In genomic region chr17:81514735-81515529, GRCh38 we compare ENCODE assay signal across 8 cellular contexts. TPM values are rescaled to one million over a fixed set of nuclear protein-coding genes. Genes with fewer than 3 reads are reported as not detected.
DNase-seq lines count a peak whose midpoint lies in the region; ATAC-seq and TF ChIP-seq lines count a peak whose summit lies in the region.

No MANE protein-coding gene starts in this region.

- peaks cover 20% of the 10 kb centered on the region for H3K36me3 ChIP-seq in CD8-positive, alpha-beta memory T cell (ENCODE audit: insufficient read depth, low read length)
- H3K36me3 ChIP-seq in kidney epithelial cell (ENCODE audit: control insufficient read depth, insufficient read depth, low read length), result peaks cover 12% of the 10 kb centered on the region

- H3K27me3 ChIP-seq in CD8-positive, alpha-beta memory T cell (ENCODE audit: insufficient read depth, low read length, poor library complexity, severe bottlenecking), result no peaks in the 10 kb centered on the region
- H3K27me3 ChIP-seq in kidney epithelial cell (ENCODE audit: control insufficient read depth, insufficient read depth, low read length), result no peaks in the 10 kb centered on the region

- H3K4me3 ChIP-seq in CD8-positive, alpha-beta memory T cell (ENCODE audit: low read length), result peak overlapping the region; percentile 66
- peak overlapping the region; percentile 71 for H3K4me3 ChIP-seq in kidney epithelial cell (ENCODE audit: low read depth, low read length)

- peaks cover 18 to 25% (median 21%) of the 10 kb centered on the region in 3 donors for H3K36me3 Mint-ChIP-seq in CD8-positive, alpha-beta memory T cell
- peaks cover 23% of the 10 kb centered on the region for H3K36me3 Mint-ChIP-seq in chondrocyte (ENCODE audit: low read depth)

- POLR2A ChIA-PET in CD8-positive, alpha-beta memory T cell (lab: Charles Lee), result interaction anchor here (1.2 to 1.3 kb wide), 3 partner anchors 30 to 292 kb away, joined by 3 to 4 read pairs (median 3); partner anchors contain the start of genes CEP131 and FAAP100

- peak; percentile 60 to 79 (median 62) for DNase-seq in CD8-positive, alpha-beta memory T cell
- DNase-seq in NCI-H1930 (lab: John Stamatoyannopoulos, UW) (peak; percentile 78 to 87), chondrocyte (ENCODE audit: low spot score) (peak; percentile 96), kidney epithelial cell (ENCODE audit: low read depth) (no peak)
- peak; percentile 73 for DNase-seq in activated CD4-positive, CD25-positive, alpha-beta regulatory T cell treated with anti-CD3 and anti-CD28 coated beads, Interleukin-2, amount 50 U/mL, for 72 hours
- peak; percentile 70 to 82 for DNase-seq in stimulated activated CD4-positive, alpha-beta T cell treated with anti-CD3 and anti-CD28 coated beads, Interleukin-2, amount 100 ng/mL, for 24 hours

- H3K9me3 Mint-ChIP-seq in CD8-positive, alpha-beta memory T cell, result peaks cover 0 to 1% (median 0%) of the 10 kb centered on the region in 5 donors
- no peaks in the 10 kb centered on the region for H3K9me3 Mint-ChIP-seq in chondrocyte (ENCODE audit: low read depth)

- peaks cover 0 to 12% of the 10 kb centered on the region in 2 donors for H3K27me3 Mint-ChIP-seq in CD8-positive, alpha-beta memory T cell
- H3K27me3 Mint-ChIP-seq in chondrocyte (ENCODE audit: low read depth), result no peaks in the 10 kb centered on the region

- ATAC-seq in GM21737 (IDR thresholded peaks at IDR 0.05; ENCODE audit: unreplicated experiment) (peak; percentile 12), GM19395 (IDR thresholded peaks at IDR 0.05; ENCODE audit: unreplicated experiment) (no peak)

- H3K27ac Mint-ChIP-seq in CD8-positive, alpha-beta memory T cell, result peak overlapping the region; percentile 89 to 96 (median 92)
- H3K27ac Mint-ChIP-seq in chondrocyte (ENCODE audit: unreplicated experiment), result peak overlapping the region; percentile 84

- peaks cover 34 to 64% (median 42%) of the 10 kb centered on the region in 3 donors for H3K4me1 Mint-ChIP-seq in CD8-positive, alpha-beta memory T cell
- peaks cover 24% of the 10 kb centered on the region for H3K4me1 Mint-ChIP-seq in chondrocyte (ENCODE audit: low read depth)

- no peaks in the 10 kb centered on the region for H3K9me3 ChIP-seq in CD8-positive, alpha-beta memory T cell (ENCODE audit: low read length)

- peak overlapping the region; percentile 86 to 97 (median 92) for H3K4me3 Mint-ChIP-seq in CD8-positive, alpha-beta memory T cell
- H3K4me3 Mint-ChIP-seq in chondrocyte (ENCODE audit: unreplicated experiment), result peak overlapping the region; percentile 87

- H3K4me1 ChIP-seq in CD8-positive, alpha-beta memory T cell (ENCODE audit: insufficient read depth, low read length), result peaks cover 39% of the 10 kb centered on the region

- H3K27ac ChIP-seq in CD8-positive, alpha-beta memory T cell (ENCODE audit: low read depth, low read length), result peak overlapping the region; percentile 67

- peak; percentile 19 for TF ChIP-seq CTCF in chondrocyte (IDR thresholded peaks at IDR 0.05)
- TF ChIP-seq CTCF in kidney epithelial cell (IDR thresholded peaks at IDR 0.05; ENCODE audit: insufficient read depth, low read length, poor library complexity, severe bottlenecking), result no peak

- CTCF ChIA-PET in CD8-positive, alpha-beta memory T cell (lab: Charles Lee), result interaction anchor here (0.8 to 1.3 kb wide), 2 partner anchors 37 to 86 kb away, joined by 3 read pairs; partner anchors contain the start of gene FAAP100

RNA-seq across cellular contexts. Expression of gene ACTG1, which starts 2.3 kb away (rescaled TPM):
- total RNA-seq in CD8-positive, alpha-beta memory T cell, result 1,000 to 10,000 TPM; 5,175 to 5,190 TPM
- 1,950 TPM for polyA plus RNA-seq in CD8-positive, alpha-beta memory T cell
- total RNA-seq in chondrocyte (3,639 to 4,575 TPM (median 4,567 TPM) in 3 replicates), kidney epithelial cell (8,883 and 9,424 TPM in 2 replicates)

RNA-seq across cellular contexts. Expression of gene FSCN2, which starts 13.2 kb away (rescaled TPM):
- total RNA-seq in CD8-positive, alpha-beta memory T cell, result under 1 TPM; 0.46 to 0.49 TPM
- not detected for polyA plus RNA-seq in CD8-positive, alpha-beta memory T cell
- total RNA-seq in chondrocyte (4.1 to 6.1 TPM (median 5.3 TPM) in 3 replicates), kidney epithelial cell (0.29 and 0.41 TPM in 2 replicates)

RNA-seq across cellular contexts. Expression of gene FAAP100, which starts 37.2 kb away (rescaled TPM):
- total RNA-seq in CD8-positive, alpha-beta memory T cell, result 10 to 100 TPM; 52.5 to 55.3 TPM
- 19.2 TPM for polyA plus RNA-seq in CD8-positive, alpha-beta memory T cell
- total RNA-seq in chondrocyte (39.8 to 62.7 TPM (median 43.1 TPM) in 3 replicates), kidney epithelial cell (41.4 and 49.1 TPM in 2 replicates)
